In the genomic region with DNA sequence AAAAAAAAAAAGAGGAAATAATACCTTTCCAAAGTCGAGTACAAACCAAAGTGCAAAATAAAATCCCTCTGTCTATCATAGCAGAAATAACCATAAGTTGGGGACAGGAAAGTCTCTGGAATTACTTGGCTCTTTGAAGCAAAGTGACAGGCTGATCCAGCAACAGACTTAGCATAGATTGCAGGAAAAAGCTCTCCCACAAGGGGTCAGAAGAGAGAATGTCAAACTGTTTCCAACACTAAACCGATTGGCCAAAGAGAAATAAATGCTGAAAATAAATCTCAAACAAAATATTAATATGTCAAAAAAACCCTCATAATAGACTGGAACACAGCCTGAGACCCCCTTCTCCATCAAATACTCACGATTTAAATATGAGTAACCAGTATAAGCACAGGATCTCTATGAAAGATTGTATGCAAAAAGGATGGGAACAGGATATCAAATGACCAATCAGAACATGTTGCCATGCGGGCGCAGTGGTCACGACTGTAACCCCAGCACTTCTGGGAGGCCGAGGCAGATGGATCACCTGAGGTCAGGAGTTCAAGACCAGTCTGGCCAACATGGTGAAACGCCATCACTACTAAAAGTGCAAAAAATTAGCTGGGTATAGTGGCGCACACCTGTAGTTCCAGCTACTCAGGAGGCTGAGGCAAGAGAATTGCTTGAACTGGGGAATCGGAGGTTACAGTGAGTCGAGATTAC, we compare ENCODE assay signal across 8 cellular contexts.
DNase-seq lines count a peak whose midpoint lies in the region; ATAC-seq and TF ChIP-seq lines count a peak whose summit lies in the region.

No MANE protein-coding gene starts in this region.

- TF ChIP-seq CTCF in RWPE1 (conservative IDR thresholded peaks at IDR 0.05; ENCODE audit: low read depth) (peak; percentile 28), hepatocyte (IDR thresholded peaks at IDR 0.05; ENCODE audit: poor library complexity) (peak; percentile 46), stomach (IDR thresholded peaks at IDR 0.05) (peak in 1 of 7 experiments; percentile 17), omental fat pad (IDR thresholded peaks at IDR 0.05) (no peak)

- H2AFZ ChIP-seq in GM23248, result no peak overlapping the region
- H2AFZ ChIP-seq in hepatocyte, result no peak overlapping the region

- POLR2A ChIA-PET in RWPE1 (lab: Yijun Ruan, JAX; ENCODE audit: low non-redundant PET), result no interaction called here

- intact Hi-C loops in stomach (cut with DNase I; ENCODE audit: low total_unique reads), result no loop called here
- intact Hi-C loops in cardiac septum (cut with DNase I), result no loop called here

- in situ Hi-C loops in GM23248 (cut with MboI), result no loop called here

- H3K36me3 ChIP-seq in GM23248 (ENCODE audit: low read depth) (no peaks in the 10 kb centered on the region), hepatocyte (replicated peaks; ENCODE audit: insufficient read depth, low read depth) (no peaks in the 10 kb centered on the region), stomach (no peaks in the 10 kb centered on the region)

- no peak for TF ChIP-seq POLR2A in stomach (IDR thresholded peaks at IDR 0.05)

- H3K27ac ChIP-seq in GM23248 (no peak overlapping the region), RWPE1 (no peak overlapping the region), hepatocyte (no peak overlapping the region), stomach (no peak overlapping the region)

- no peaks in the 10 kb centered on the region for H3K9me2 ChIP-seq in GM23248 (ENCODE audit: insufficient read depth)
- H3K9me2 ChIP-seq in hepatocyte (replicated peaks; ENCODE audit: insufficient read depth), result no peaks in the 10 kb centered on the region

- H3K79me2 ChIP-seq in GM23248 (ENCODE audit: insufficient read depth) (no peaks in the 10 kb centered on the region), hepatocyte (no peaks in the 10 kb centered on the region)

- H3K9me3 ChIP-seq in GM23248 (ENCODE audit: low read depth), result no peaks in the 10 kb centered on the region
- no peaks in the 10 kb centered on the region for H3K9me3 ChIP-seq in hepatocyte (ENCODE audit: low read depth)
- no peaks in the 10 kb centered on the region for H3K9me3 ChIP-seq in stomach

- CTCF ChIA-PET in RWPE1 (lab: Yijun Ruan, JAX), result interaction anchor here (0.6 to 0.7 kb wide), 3 partner anchors 114 to 353 kb away, joined by 3 read pairs; no protein-coding TSS in a partner anchor

- no peak overlapping the region for H3K4me3 ChIP-seq in GM23248
- no peak overlapping the region for H3K4me3 ChIP-seq in hepatocyte
- H3K4me3 ChIP-seq in stomach, result no peak overlapping the region

- no peak for TF ChIP-seq EP300 in stomach (IDR thresholded peaks at IDR 0.05)

- DNase-seq in COLO829 (ENCODE audit: low spot score) (peak; percentile 39), GM23248 (peak; percentile 39), RWPE1 (ENCODE audit: low spot score) (no peak), hepatocyte (ENCODE audit: low spot score) (peak; percentile 38), stomach (no peak), cardiac septum (ENCODE audit: low spot score) (no peak), omental fat pad (ENCODE audit: low spot score) (no peak)

- no peaks in the 10 kb centered on the region for H3F3A ChIP-seq in GM23248 (ENCODE audit: insufficient read depth)

- H3K4me2 ChIP-seq in GM23248 (ENCODE audit: unreplicated experiment) (no peak overlapping the region), hepatocyte (no peak overlapping the region)

- H4K20me1 ChIP-seq in GM23248 (ENCODE audit: insufficient read depth) (no peaks in the 10 kb centered on the region), hepatocyte (ENCODE audit: insufficient read depth, poor library complexity, severe bottlenecking) (no peaks in the 10 kb centered on the region)

- no peaks in the 10 kb centered on the region for H3K27me3 ChIP-seq in GM23248 (replicated peaks; ENCODE audit: insufficient read depth)
- peaks cover 3% of the 10 kb centered on the region for H3K27me3 ChIP-seq in hepatocyte
- no peaks in the 10 kb centered on the region for H3K27me3 ChIP-seq in stomach

- no peak overlapping the region for H3K9ac ChIP-seq in GM23248

- H3K4me1 ChIP-seq in GM23248 (ENCODE audit: insufficient read depth) (no peaks in the 10 kb centered on the region), hepatocyte (ENCODE audit: insufficient read depth) (no peaks in the 10 kb centered on the region), stomach (no peaks in the 10 kb centered on the region)

- WGBS in GM23248 (ENCODE audit: low coverage in 1 of 2, low lambda C conversion rate in 2 of 2, missing lambda C conversion rate in 2 of 2), 2 experiments, result 40 to 42% methylated on average over 11 of the region's 11 CpGs
- 87% methylated on average over 11 of the region's 11 CpGs for WGBS in hepatocyte (ENCODE audit: low lambda C conversion rate, missing lambda C conversion rate)
- 81 to 85% (median 82%) methylated on average over 11 of the region's 11 CpGs for WGBS in stomach, 5 donors

- ATAC-seq in GM18520 (IDR thresholded peaks at IDR 0.05; ENCODE audit: unreplicated experiment) (no peak), omental fat pad (ENCODE audit: low FRiP score) (no peak)

Comparison
In these comparisons a context has a peak if more than half of its experiments do, and no peak if none do; other contexts are left out.
1. DNase-seq: peak in COLO829 (single experiment), GM23248 (single experiment) and hepatocyte (single experiment); none in RWPE1 (single experiment), stomach (single experiment), cardiac septum (single experiment) and omental fat pad (single experiment).
2. CTCF ChIP-seq: peak in RWPE1 (single experiment) and hepatocyte (single experiment); none in omental fat pad (0 of 3).